26 cellular contexts compared by ENCODE assay signal in genomic region chr6:136052046-136052445, GRCh38.
"Had no signal": no experiment of that assay in that cellular context is flagged by ENCODE, and none has a peak within 500 bp of the region (broad histone marks: within the 10 kb centered on the region; RNA-seq: fewer than 3 reads in every experiment).

No MANE protein-coding gene starts in this region.

- H3K36me3 Mint-ChIP-seq: naive thymus-derived CD8-positive, alpha-beta T cell; neural progenitor cell had no signal

- ATAC-seq: activated CD4-positive, alpha-beta T cell treated with anti-CD3 and anti-CD28 coated beads for 36 hours; activated CD8-positive, alpha-beta T cell treated with anti-CD3 and anti-CD28 coated beads, Interleukin-2, amount 10 ng/mL, durations not matched to agents 7 days and 5 days; activated naive CD4-positive, alpha-beta T cell treated with anti-CD3 and anti-CD28 coated beads, Interleukin-2, amount 50 U/mL, for 72 hours; activated T-cell treated with anti-CD3 and anti-CD28 coated beads, Interleukin-2, amount 50 U/mL, for 72 hours; foreskin keratinocyte; stimulated activated naive CD8-positive, alpha-beta T cell treated with anti-CD3 and anti-CD28 coated beads, Interleukin-15, Interleukin-2, amounts not matched to agents 100 U/mL and 50 U/mL, for 24 hours had no signal

- H3K9me3 ChIP-seq: right lobe of liver, testis, transverse colon had no signal

- H3K27me3 ChIP-seq: dorsolateral prefrontal cortex, foreskin keratinocyte, neural progenitor cell, right lobe of liver, testis, transverse colon had no signal

- DNase-seq: activated CD4-positive, alpha-beta T cell treated with anti-CD3 and anti-CD28 coated beads for 36 hours; activated CD4-positive, CD25-positive, alpha-beta regulatory T cell; activated CD8-positive, alpha-beta T cell treated with anti-CD3 and anti-CD28 coated beads, Interleukin-2, amount 10 ng/mL, durations not matched to agents 7 days and 5 days; activated naive CD4-positive, alpha-beta T cell; activated T-cell treated with anti-CD3 and anti-CD28 coated beads for 4 hours; activated T-cell treated with anti-CD3 and anti-CD28 coated beads, Interleukin-2, amount 50 U/mL, for 72 hours; anterior cingulate cortex; dorsolateral prefrontal cortex; effector memory CD4-positive, alpha-beta T cell; erythroblast; foreskin keratinocyte; islet precursor cell; mammary epithelial cell; midbrain; naive thymus-derived CD8-positive, alpha-beta T cell; occipital lobe; posterior cingulate gyrus; right lobe of liver; stimulated activated CD4-positive, alpha-beta T cell treated with anti-CD3 and anti-CD28 coated beads, Interleukin-12 subunit alpha, Interleukin-12 subunit beta, amount 100 ng/mL, for 4 hours; stimulated activated CD4-positive, alpha-beta T cell treated with anti-CD3 and anti-CD28 coated beads, Interleukin-4, amount 100 ng/mL, for 1 hour; stimulated activated naive CD8-positive, alpha-beta T cell treated with anti-CD3 and anti-CD28 coated beads, Interleukin-15, Interleukin-2, amounts not matched to agents 100 U/mL and 50 U/mL, for 24 hours; T-helper 1 cell; testis; transverse colon had no signal

- H3K4me1 Mint-ChIP-seq: neural progenitor cell had no signal

- H3K27ac ChIP-seq: foreskin keratinocyte, neural progenitor cell, right lobe of liver had no signal

- H3K9me3 Mint-ChIP-seq: neural progenitor cell had no signal

- H3K36me3 ChIP-seq: neural progenitor cell, right lobe of liver, transverse colon had no signal

- H3K27me3 Mint-ChIP-seq: activated CD4-positive, alpha-beta T cell treated with anti-CD3 and anti-CD28 coated beads for 36 hours had no signal

- H3K4me1 ChIP-seq: foreskin keratinocyte, neural progenitor cell, right lobe of liver had no signal

- H3K4me3 ChIP-seq: dorsolateral prefrontal cortex, neural progenitor cell, right lobe of liver, testis, transverse colon had no signal

- H3K4me3 Mint-ChIP-seq: activated CD4-positive, alpha-beta T cell treated with anti-CD3 and anti-CD28 coated beads for 36 hours; activated CD8-positive, alpha-beta T cell treated with anti-CD3 and anti-CD28 coated beads, Interleukin-2, amount 10 ng/mL, durations not matched to agents 7 days and 5 days; neural progenitor cell had no signal

- H3K27ac Mint-ChIP-seq: activated CD8-positive, alpha-beta T cell treated with anti-CD3 and anti-CD28 coated beads, Interleukin-2, amount 10 ng/mL, durations not matched to agents 7 days and 5 days; activated T-cell treated with anti-CD3 and anti-CD28 coated beads, Interleukin-2, amount 50 U/mL, for 72 hours; neural progenitor cell had no signal
